18 cellular contexts compared by ENCODE assay signal in the genomic region with DNA sequence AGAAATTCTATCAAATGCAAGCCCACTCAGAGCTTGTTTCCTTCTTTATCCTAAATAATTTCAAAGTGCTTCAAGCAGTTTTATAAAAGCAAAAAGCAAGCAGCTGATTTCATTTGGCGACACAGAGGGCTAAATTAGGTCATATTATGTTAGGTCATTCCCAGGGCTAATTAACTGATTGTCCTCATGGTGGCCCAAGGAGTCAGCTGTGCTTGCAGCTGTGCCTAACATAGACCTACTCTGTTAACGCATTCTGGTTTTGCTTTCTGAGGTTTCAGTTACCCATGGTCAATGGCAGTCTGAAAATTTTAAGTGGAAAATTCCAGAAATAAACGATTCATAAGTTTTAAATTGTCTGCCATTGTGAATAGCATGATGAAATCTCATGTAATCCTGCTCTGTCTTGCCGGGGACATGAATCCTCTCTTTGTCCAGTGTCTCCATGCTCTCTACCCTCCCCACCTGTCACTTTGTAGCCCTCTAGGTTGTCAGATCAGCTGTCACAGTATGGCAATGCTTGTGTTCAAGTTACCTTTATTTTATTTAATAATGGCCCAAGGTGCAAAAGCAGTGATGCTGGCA.
DNase-seq lines count a peak whose midpoint lies in the region; ATAC-seq, FAIRE-seq and TF ChIP-seq lines count a peak whose summit lies in the region.
"Had no signal": no experiment of that assay in that cellular context is flagged by ENCODE, and none has a peak within 500 bp of the region (broad histone marks: within the 10 kb centered on the region; RNA-seq: fewer than 3 reads in every experiment).

No MANE protein-coding gene starts in this region.

- POLR2A ChIA-PET in HEK293T (lab: Yijun Ruan, JAX), result no interaction called here

- no peak for FAIRE-seq in RCC 7860 (lab: Jason Lieb, UNC)
- FAIRE-seq: GM12891, islet of Langerhans had no signal

- peak overlapping the region; percentile 89 for H3K27ac ChIP-seq in epithelial cell of prostate
- H3K27ac ChIP-seq: thoracic aorta had no signal

- CTCF ChIA-PET in HEK293T (lab: Yijun Ruan, JAX), result no interaction called here

- DNase-seq in Ammon's horn (ENCODE audit: low spot score) (peak; percentile 54), OCI-M1 (lab: John Stamatoyannopoulos, UW) (peak; percentile 75), epithelial cell of prostate (ENCODE audit: low read depth, low spot score) (no peak), midbrain (lab: John Stamatoyannopoulos, UW) (peak; percentile 8), RCC 7860 (ENCODE audit: low spot score) (no peak), HEK293T (ENCODE audit: extremely low spot score) (no peak), DMS114 treated with DMSO at 0.1 percent for 48 hours (lab: John Stamatoyannopoulos, UW; ENCODE audit: unreplicated experiment) (no peak)
- DNase-seq: activated CD4-positive, alpha-beta T cell treated with anti-CD3 and anti-CD28 coated beads, Interleukin-2, amount 50 U/mL, for 1 hour; activated naive CD8-positive, alpha-beta T cell treated with anti-CD3 and anti-CD28 coated beads, Interleukin-2, amount 10 ng/mL, durations not matched to agents 7 days and 5 days; activated T-cell treated with anti-CD3 and anti-CD28 coated beads, Interleukin-2, amount 50 U/mL, for 4 hours; CD4-positive, alpha-beta memory T cell; central memory CD4-positive, alpha-beta T cell; NCI-H510A treated with DMSO at 0.1 percent for 48 hours; stimulated activated CD4-positive, alpha-beta T cell treated with anti-CD3 and anti-CD28 coated beads, Interleukin-1b, Interleukin-23, amount 100 ng/mL, for 48 hours had no signal

- no peak for ATAC-seq in HG03139 (IDR thresholded peaks at IDR 0.05; ENCODE audit: unreplicated experiment)
- ATAC-seq: activated T-cell treated with anti-CD3 and anti-CD28 coated beads, Interleukin-2, amount 50 U/mL, for 4 hours had no signal

TF ChIP-seq in HEK293T, 16 proteins besides CTCF, POLR2A, EP300 and RAD21:
- TF ChIP-seq TARDBP (IDR thresholded peaks at IDR 0.05) (no peak), ELF4 (IDR thresholded peaks at IDR 0.05) (no peak), FOXM1 (IDR thresholded peaks at IDR 0.05; ENCODE audit: borderline replicate concordance) (no peak), SP1 (IDR thresholded peaks at IDR 0.05) (no peak), ZNF384 (IDR thresholded peaks at IDR 0.05) (no peak), BHLHE40 (IDR thresholded peaks at IDR 0.05; ENCODE audit: borderline replicate concordance) (no peak), HDGF (IDR thresholded peaks at IDR 0.05; ENCODE audit: borderline replicate concordance) (no peak), LEF1 (IDR thresholded peaks at IDR 0.05; ENCODE audit: borderline replicate concordance) (no peak), L3MBTL2 (conservative IDR thresholded peaks at IDR 0.05) (no peak), SUZ12 (IDR thresholded peaks at IDR 0.05) (no peak), FOXK2 (IDR thresholded peaks at IDR 0.05) (no peak), NFRKB (IDR thresholded peaks at IDR 0.05) (no peak), CTBP1 (IDR thresholded peaks at IDR 0.05; ENCODE audit: borderline replicate concordance) (no peak), FOXA1 (IDR thresholded peaks at IDR 0.05) (no peak), ARNT (IDR thresholded peaks at IDR 0.05) (no peak)
- TF ChIP-seq, protein P1, sequence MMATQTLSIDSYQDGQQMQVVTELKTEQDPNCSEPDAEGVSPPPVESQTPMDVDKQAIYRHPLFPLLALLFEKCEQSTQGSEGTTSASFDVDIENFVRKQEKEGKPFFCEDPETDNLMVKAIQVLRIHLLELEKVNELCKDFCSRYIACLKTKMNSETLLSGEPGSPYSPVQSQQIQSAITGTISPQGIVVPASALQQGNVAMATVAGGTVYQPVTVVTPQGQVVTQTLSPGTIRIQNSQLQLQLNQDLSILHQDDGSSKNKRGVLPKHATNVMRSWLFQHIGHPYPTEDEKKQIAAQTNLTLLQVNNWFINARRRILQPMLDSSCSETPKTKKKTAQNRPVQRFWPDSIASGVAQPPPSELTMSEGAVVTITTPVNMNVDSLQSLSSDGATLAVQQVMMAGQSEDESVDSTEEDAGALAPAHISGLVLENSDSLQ (IDR thresholded peaks at IDR 0.05), result no peak

Comparison
In these comparisons a context has a peak if more than half of its experiments do, and no peak if none do; other contexts are left out.
1. DNase-seq: peak in Ammon's horn (single experiment), OCI-M1 (single experiment) and midbrain (single experiment); none in epithelial cell of prostate (single experiment), RCC 7860 (single experiment), HEK293T (single experiment) and DMS114 treated with DMSO at 0.1 percent for 48 hours (single experiment).